Comparison of ENCODE assay signal across 20 cellular contexts in genomic region chr12:40992674-40993073, GRCh38.
DNase-seq lines count a peak whose midpoint lies in the region; ATAC-seq, FAIRE-seq and TF ChIP-seq lines count a peak whose summit lies in the region.
"Had no signal": no experiment of that assay in that cellular context is flagged by ENCODE, and none has a peak within 500 bp of the region (broad histone marks: within the 10 kb centered on the region; RNA-seq: fewer than 3 reads in every experiment).

No MANE protein-coding gene starts in this region.

- ATAC-seq in SK-N-SH treated with all-trans-retinoic acid at 6 μM for 48 hours (no peak), left ventricle myocardium superior (no peak)
- ATAC-seq: CD8-positive, alpha-beta T cell had no signal

- H3K14ac ChIP-seq in H1 (ENCODE audit: insufficient read length), result no peak overlapping the region

- no peak overlapping the region for H3K9ac ChIP-seq in SK-N-SH
- no peak overlapping the region for H3K9ac ChIP-seq in H1 (replicated peaks in 1 of 4; ENCODE audit: extremely low read depth in 1 of 4, low read depth in 3 of 4, low read length in 3 of 4)
- no peak overlapping the region for H3K9ac ChIP-seq in keratinocyte (ENCODE audit: control insufficient read depth, extremely low read depth, insufficient read depth, low read length)
- H3K9ac ChIP-seq in mammary epithelial cell (ENCODE audit: insufficient read depth, low read length), result no peak overlapping the region
- H3K9ac ChIP-seq: BLaER1 had no signal

- H2BK15ac ChIP-seq in H1 (ENCODE audit: low read length), result no peak overlapping the region

- no peak overlapping the region for H4K8ac ChIP-seq in H1 (ENCODE audit: extremely low read depth, insufficient read depth, low read length)

- H2BK120ac ChIP-seq in H1 (replicated peaks; ENCODE audit: low read depth, low read length), result no peak overlapping the region

- CTCF ChIA-PET in SK-N-SH (lab: Yijun Ruan, JAX), result no interaction called here
- CTCF ChIA-PET in H1 (lab: Charles Lee; ENCODE audit: partially characterized antibody), result no interaction called here
- CTCF ChIA-PET in mammary epithelial cell (lab: Charles Lee; ENCODE audit: low non-redundant PET), result no interaction called here

- H3K4me2 ChIP-seq in SK-N-SH (no peak overlapping the region), H1 (ENCODE audit: insufficient read depth in 1 of 2, low read depth in 2 of 2, low read length in 2 of 2) (no peak overlapping the region), keratinocyte (ENCODE audit: control insufficient read depth, extremely low read depth, insufficient read depth, low read depth, low read length) (peak overlapping the region; percentile 4), mammary epithelial cell (ENCODE audit: insufficient read depth, low read depth, low read length) (no peak overlapping the region)
- H3K4me2 ChIP-seq: BLaER1 had no signal

- no peak overlapping the region for H2BK20ac ChIP-seq in H1 (ENCODE audit: low read length)

- no peak overlapping the region for H2BK5ac ChIP-seq in H1 (ENCODE audit: low read depth, low read length)

- TF ChIP-seq POLR2A in H1 (IDR thresholded peaks at IDR 0.05; ENCODE audit: control extremely low read depth in 1 of 2, low read depth in 2 of 2, low read length in 2 of 2), result no peak

- no peak overlapping the region for H4K5ac ChIP-seq in H1 (ENCODE audit: insufficient read length, low read depth, low read length)

- H2AK5ac ChIP-seq in H1 (ENCODE audit: low read depth, low read length), result no peak overlapping the region

- WGBS in SK-N-SH (ENCODE audit: low lambda C conversion rate), result 38% methylated on average over 1 of the region's 1 CpG
- WGBS in H1 (ENCODE audit: extremely low coverage in 1 of 2, insufficient coverage in 1 of 2, insufficient read length in 1 of 2, insufficient replicate concordance in 2 of 2, low coverage in 1 of 2, low lambda C conversion rate in 2 of 2, missing lambda C conversion rate in 1 of 2), 2 experiments, result 71% methylated on average over 1 of the region's 1 CpG; no CpG with 5 or more reads in 1 of the 2 experiments
- WGBS in mammary epithelial cell (ENCODE audit: low coverage, missing lambda C conversion rate), result 69% methylated on average over 1 of the region's 1 CpG

- H3K23me2 ChIP-seq in H1 (ENCODE audit: low read depth, low read length), result no peaks in the 10 kb centered on the region

- DNase-seq in SK-N-SH (no peak), H1 (ENCODE audit: low read depth in 1 of 2, low spot score in 2 of 2) (no peak), keratinocyte (ENCODE audit: low read depth, low spot score) (no peak), left ventricle myocardium superior (no peak), mammary epithelial cell (no peak), inferior parietal cortex (ENCODE audit: extremely low spot score) (no peak)
- DNase-seq: Caco-2; CD4-positive, CD25-positive, alpha-beta regulatory T cell; CD8-positive, alpha-beta T cell; DMS153; DND-41; GOT3; H7; HCEC 1CT had no signal

- H4K20me1 ChIP-seq in SK-N-SH (ENCODE audit: insufficient read depth) (no peaks in the 10 kb centered on the region), H1 (replicated peaks in 1 of 2; ENCODE audit: control insufficient read depth in 1 of 2, insufficient read depth in 2 of 2, low read length in 2 of 2) (no peaks in the 10 kb centered on the region), keratinocyte (ENCODE audit: control insufficient read depth, extremely low read depth, insufficient read depth, low read length) (no peaks in the 10 kb centered on the region), mammary epithelial cell (ENCODE audit: insufficient read depth, low read length) (no peaks in the 10 kb centered on the region)
- H4K20me1 ChIP-seq: BLaER1 had no signal

- no peaks in the 10 kb centered on the region for H3F3A ChIP-seq in SK-N-SH (replicated peaks; ENCODE audit: insufficient read depth)

- no peak for TF ChIP-seq CTCF in SK-N-SH (IDR thresholded peaks at IDR 0.05)
- no peak for TF ChIP-seq CTCF in H1 (IDR thresholded peaks at IDR 0.05; ENCODE audit: control extremely low read depth in 1 of 3, insufficient read depth in 1 of 3, low read depth in 1 of 3, low read length in 3 of 3)
- no peak for TF ChIP-seq CTCF in keratinocyte (optimal IDR thresholded peaks at IDR 0.05 in 1 of 3, IDR thresholded peaks at IDR 0.05 in 1 of 3, conservative IDR thresholded peaks at IDR 0.05 in 1 of 3; ENCODE audit: extremely low read depth in 1 of 3, insufficient read depth in 2 of 3, low read length in 3 of 3)
- no peak for TF ChIP-seq CTCF in mammary epithelial cell (conservative IDR thresholded peaks at IDR 0.05 in 1 of 2, IDR thresholded peaks at IDR 0.05 in 1 of 2; ENCODE audit: extremely low read depth in 1 of 2, insufficient read depth in 1 of 2, low read depth in 1 of 2, low read length in 2 of 2)

- no peak overlapping the region for H2BK12ac ChIP-seq in H1 (ENCODE audit: low read depth, low read length)

- H3K79me1 ChIP-seq in H1 (ENCODE audit: low read depth, low read length), result no peaks in the 10 kb centered on the region

- TF ChIP-seq RAD21 in SK-N-SH (IDR thresholded peaks at IDR 0.05; ENCODE audit: low read length), result no peak
- no peak for TF ChIP-seq RAD21 in H1 (IDR thresholded peaks at IDR 0.05 in 1 of 2, conservative IDR thresholded peaks at IDR 0.05 in 1 of 2; ENCODE audit: low read depth in 2 of 2, low read length in 2 of 2)

- in situ Hi-C loops in mammary epithelial cell (cut with MboI; ENCODE audit: low sequenced_read_pairs in 2 of 2), result no loop called here

- H3K4me1 ChIP-seq in SK-N-SH (ENCODE audit: control insufficient read depth in 1 of 2, insufficient read depth in 2 of 2, low read depth in 1 of 2, low read length in 1 of 2) (no peaks in the 10 kb centered on the region), H1 (replicated peaks in 1 of 4; ENCODE audit: control insufficient read depth in 3 of 4, insufficient read depth in 4 of 4, low read length in 3 of 4) (no peaks in the 10 kb centered on the region), keratinocyte (ENCODE audit: control insufficient read depth, extremely low read depth, insufficient read depth, low read length) (peaks cover 19% of the 10 kb centered on the region), mammary epithelial cell (ENCODE audit: insufficient read depth, low read length) (no peaks in the 10 kb centered on the region)
- H3K4me1 ChIP-seq: BLaER1, Caco-2 had no signal

- H3K23ac ChIP-seq in H1 (ENCODE audit: insufficient read length), result no peak overlapping the region

- no peaks in the 10 kb centered on the region for H3K9me1 ChIP-seq in keratinocyte (ENCODE audit: control insufficient read depth, extremely low read depth, insufficient read depth, low read length)

- intact Hi-C loops in left ventricle myocardium superior (cut with micrococcal nuclease) (no loop called here), mammary epithelial cell (cut with micrococcal nuclease) (no loop called here)

- H3K36me3 ChIP-seq in SK-N-SH (replicated peaks in 1 of 2; ENCODE audit: control insufficient read depth in 1 of 2, insufficient read depth in 2 of 2, low read length in 1 of 2), result no peaks in the 10 kb centered on the region
- no peaks in the 10 kb centered on the region for H3K36me3 ChIP-seq in H1 (ENCODE audit: control insufficient read depth in 2 of 4, insufficient read depth in 4 of 4, low read length in 3 of 4)
- no peaks in the 10 kb centered on the region for H3K36me3 ChIP-seq in keratinocyte (ENCODE audit: control insufficient read depth in 2 of 2, extremely low read depth in 1 of 2, insufficient read depth in 2 of 2, low read length in 2 of 2)
- no peaks in the 10 kb centered on the region for H3K36me3 ChIP-seq in mammary epithelial cell (ENCODE audit: insufficient read depth, low read length)
- H3K36me3 ChIP-seq: BLaER1 had no signal

- POLR2A ChIA-PET in SK-N-SH (lab: Yijun Ruan, JAX) (no interaction called here), H1 (lab: Charles Lee; ENCODE audit: partially characterized antibody) (no interaction called here)

- no TSS peak for BruUV-seq in mammary epithelial cell (replicated peaks; lab: Mats Ljungman, UMichigan)

- H2AFZ ChIP-seq in SK-N-SH (ENCODE audit: low read depth) (0 out of 2 replicates have a peak overlapping the region, but pooled peaks have one; percentile 29), H1 (ENCODE audit: low read length) (no peak overlapping the region), keratinocyte (ENCODE audit: control insufficient read depth, low read length) (no peak overlapping the region), mammary epithelial cell (ENCODE audit: low read depth, low read length) (no peak overlapping the region)

- no peak overlapping the region for H3K18ac ChIP-seq in H1 (ENCODE audit: extremely low read depth, low read length)

- H4K91ac ChIP-seq in H1 (replicated peaks; ENCODE audit: insufficient read length, low read length), result no peak overlapping the region

- FAIRE-seq in H1 (lab: Jason Lieb, UNC) (peak; percentile 19), keratinocyte (lab: Jason Lieb, UNC) (no peak)
- FAIRE-seq: G401.6, GM19239 had no signal

- H3K4ac ChIP-seq in H1 (replicated peaks; ENCODE audit: insufficient read length, low read depth, low read length), result no peak overlapping the region

- dilution Hi-C loops in keratinocyte (cut with MboI; ENCODE audit: extremely low pct_ligation_motif_present, low sequenced_read_pairs) (no loop called here), mammary epithelial cell (cut with HindIII; ENCODE audit: low sequenced_read_pairs) (no loop called here)

- no peak overlapping the region for H3K56ac ChIP-seq in H1 (replicated peaks; ENCODE audit: insufficient read length, low read depth, low read length)

- H3K4me3 ChIP-seq in SK-N-SH (ENCODE audit: low read depth in 2 of 2, low read length in 1 of 2) (no peak overlapping the region), H1 (ENCODE audit: extremely low read depth in 1 of 4, insufficient read depth in 2 of 4, low read depth in 3 of 4, low read length in 4 of 4) (no peak overlapping the region), keratinocyte (ENCODE audit: control insufficient read depth in 2 of 3, extremely low read depth in 1 of 3, insufficient read depth in 2 of 3, low read depth in 1 of 3, low read length in 3 of 3) (no peak overlapping the region), mammary epithelial cell (replicated peaks in 1 of 3; ENCODE audit: insufficient read depth in 1 of 3, low read depth in 2 of 3, low read length in 3 of 3) (no peak overlapping the region)
- H3K4me3 ChIP-seq: BLaER1 had no signal

- H3K27me3 ChIP-seq in SK-N-SH (ENCODE audit: insufficient read depth), result no peaks in the 10 kb centered on the region
- no peaks in the 10 kb centered on the region for H3K27me3 ChIP-seq in H1 (replicated peaks in 1 of 4; ENCODE audit: control insufficient read depth in 3 of 4, extremely low read depth in 1 of 4, insufficient read depth in 3 of 4, low read length in 3 of 4)
- no peaks in the 10 kb centered on the region for H3K27me3 ChIP-seq in keratinocyte (ENCODE audit: control insufficient read depth, extremely low read depth, insufficient read depth, low read length)
- no peaks in the 10 kb centered on the region for H3K27me3 ChIP-seq in mammary epithelial cell (ENCODE audit: insufficient read depth, low read length)
- H3K27me3 ChIP-seq: BLaER1 had no signal

- H3K79me2 ChIP-seq in SK-N-SH (ENCODE audit: insufficient read depth) (no peaks in the 10 kb centered on the region), H1 (ENCODE audit: control insufficient read depth in 1 of 2, insufficient read depth in 2 of 2, low read length in 2 of 2) (no peaks in the 10 kb centered on the region), keratinocyte (ENCODE audit: control insufficient read depth, insufficient read depth, low read length) (no peaks in the 10 kb centered on the region), mammary epithelial cell (ENCODE audit: insufficient read depth, low read length) (no peaks in the 10 kb centered on the region)

- TF ChIP-seq EP300 in SK-N-SH (IDR thresholded peaks at IDR 0.05; ENCODE audit: borderline replicate concordance in 1 of 2, low read depth in 1 of 2, low read length in 1 of 2) (no peak), H1 (IDR thresholded peaks at IDR 0.05; ENCODE audit: borderline replicate concordance in 1 of 2, low read depth in 2 of 2, low read length in 2 of 2) (no peak)

- no peaks in the 10 kb centered on the region for H3K9me3 ChIP-seq in SK-N-SH
- no peaks in the 10 kb centered on the region for H3K9me3 ChIP-seq in H1 (ENCODE audit: insufficient read depth in 2 of 2, low read depth in 1 of 2, low read length in 1 of 2)
- no peaks in the 10 kb centered on the region for H3K9me3 ChIP-seq in keratinocyte (ENCODE audit: control insufficient read depth, low read depth, low read length)
- no peaks in the 10 kb centered on the region for H3K9me3 ChIP-seq in mammary epithelial cell (replicated peaks; ENCODE audit: insufficient read depth, low read length)
- H3K9me3 ChIP-seq: BLaER1, Caco-2 had no signal

- H3K27ac ChIP-seq in SK-N-SH (ENCODE audit: low read depth in 2 of 2, low read length in 1 of 2) (no peak overlapping the region), H1 (ENCODE audit: low read depth, low read length) (no peak overlapping the region), keratinocyte (ENCODE audit: control insufficient read depth, insufficient read depth, low read length) (no peak overlapping the region), mammary epithelial cell (ENCODE audit: insufficient read depth, low read depth, low read length) (no peak overlapping the region)
- H3K27ac ChIP-seq: 22Rv1, BLaER1, C4-2B had no signal

- H3K9me2 ChIP-seq in SK-N-SH, result no peaks in the 10 kb centered on the region; the same call in 1 of the 2 replicates
